In genomic region chr19:18266863-18267686, GRCh38 we compare ENCODE assay signal across 23 cellular contexts. TPM values are rescaled to one million over a fixed set of nuclear protein-coding genes. Genes with fewer than 3 reads are reported as not detected.
"Had no signal": no experiment of that assay in that cellular context is flagged by ENCODE, and none has a peak within 500 bp of the region (broad histone marks: within the 10 kb centered on the region; RNA-seq: fewer than 3 reads in every experiment).

No MANE protein-coding gene starts in this region.

- ATAC-seq: gastroesophageal sphincter; left lung; stimulated activated naive B cell treated with anti-CD40 and anti-IgM and Interleukin-4, amounts not matched to agents 10 μg/mL and 1 μg/mL and 100 μg/mL, for 72 hours; stimulated activated naive CD8-positive, alpha-beta T cell treated with anti-CD3 and anti-CD28 coated beads, Interleukin-15, amount 100 ng/mL, for 72 hours had no signal

- H3K36me3 Mint-ChIP-seq: natural killer cell had no signal

- DNase-seq: cerebellar nuclear complex; esophagus squamous epithelium; foreskin fibroblast; glutamatergic neuron; immature natural killer cell; left lung; natural killer cell; sigmoid colon; stimulated activated CD4-positive, alpha-beta T cell treated with anti-CD3 and anti-CD28 coated beads, Interleukin-2, amount 100 ng/mL, for 24 hours; stimulated activated CD4-positive, alpha-beta T cell treated with anti-CD3 and anti-CD28 coated beads, Interleukin-4, amount 100 ng/mL, for 4 hours; stimulated activated naive B cell treated with anti-CD40 and anti-IgM and Interleukin-4, amounts not matched to agents 10 μg/mL and 1 μg/mL and 100 μg/mL, for 72 hours; stimulated activated naive CD8-positive, alpha-beta T cell treated with anti-CD3 and anti-CD28 coated beads, Interleukin-15, amount 100 ng/mL, for 72 hours; testis had no signal

- H3K27me3 Mint-ChIP-seq: dendritic cell treated with granulocyte-macrophage colony-stimulating factor and Interleukin-4, amounts not matched to agents 40 ng/mL and 50 ng/mL, for 4 days; stimulated activated naive B cell treated with anti-CD40 and anti-IgM and Interleukin-4, amounts not matched to agents 10 μg/mL and 1 μg/mL and 100 μg/mL, for 72 hours; stimulated activated naive CD8-positive, alpha-beta T cell treated with anti-CD3 and anti-CD28 coated beads, Interleukin-15, amount 100 ng/mL, for 72 hours had no signal

- H3K4me3 ChIP-seq: esophagus squamous epithelium, gastroesophageal sphincter, left lung, lung, right atrium auricular region, sigmoid colon, skin epidermis, testis, tibial nerve had no signal

- H3K4me1 Mint-ChIP-seq: immature natural killer cell; stimulated activated naive CD8-positive, alpha-beta T cell treated with anti-CD3 and anti-CD28 coated beads, Interleukin-15, amount 100 ng/mL, for 72 hours had no signal

- H3K27me3 ChIP-seq: esophagus squamous epithelium, gastroesophageal sphincter, left lung, right atrium auricular region, sigmoid colon, testis, tibial nerve had no signal

- H3K27ac ChIP-seq: esophagus squamous epithelium, gastroesophageal sphincter, left lung, right atrium auricular region, sigmoid colon, skin epidermis, testis, tibial nerve had no signal

- H3K4me3 Mint-ChIP-seq: dendritic cell treated with granulocyte-macrophage colony-stimulating factor and Interleukin-4, amounts not matched to agents 40 ng/mL and 50 ng/mL, for 4 days; immature natural killer cell; stimulated activated naive B cell treated with anti-CD40 and anti-IgM and Interleukin-4, amounts not matched to agents 10 μg/mL and 1 μg/mL and 100 μg/mL, for 72 hours; stimulated activated naive CD8-positive, alpha-beta T cell treated with anti-CD3 and anti-CD28 coated beads, Interleukin-15, amount 100 ng/mL, for 72 hours had no signal

- H3K27ac Mint-ChIP-seq: dendritic cell treated with granulocyte-macrophage colony-stimulating factor and Interleukin-4, amounts not matched to agents 40 ng/mL and 50 ng/mL, for 4 days; stimulated activated naive B cell treated with anti-CD40 and anti-IgM and Interleukin-4, amounts not matched to agents 10 μg/mL and 1 μg/mL and 100 μg/mL, for 72 hours had no signal

- H3K9me3 ChIP-seq: esophagus squamous epithelium, gastroesophageal sphincter, left lung, right atrium auricular region, sigmoid colon, testis, tibial nerve had no signal

- H3K4me1 ChIP-seq: left lung, right atrium auricular region, testis had no signal

RNA-seq across cellular contexts. Expression of gene IQCN, which starts 7.2 kb away (rescaled TPM):
- polyA plus RNA-seq: keratinocyte had no signal

RNA-seq across cellular contexts. Expression of gene PDE4C, which starts 40.8 kb away (rescaled TPM):
- total RNA-seq: mesenteric fat pad, mononuclear cell, natural killer cell, subcutaneous adipose tissue had no signal
- polyA plus RNA-seq: immature natural killer cell, keratinocyte had no signal
